In the genomic region with DNA sequence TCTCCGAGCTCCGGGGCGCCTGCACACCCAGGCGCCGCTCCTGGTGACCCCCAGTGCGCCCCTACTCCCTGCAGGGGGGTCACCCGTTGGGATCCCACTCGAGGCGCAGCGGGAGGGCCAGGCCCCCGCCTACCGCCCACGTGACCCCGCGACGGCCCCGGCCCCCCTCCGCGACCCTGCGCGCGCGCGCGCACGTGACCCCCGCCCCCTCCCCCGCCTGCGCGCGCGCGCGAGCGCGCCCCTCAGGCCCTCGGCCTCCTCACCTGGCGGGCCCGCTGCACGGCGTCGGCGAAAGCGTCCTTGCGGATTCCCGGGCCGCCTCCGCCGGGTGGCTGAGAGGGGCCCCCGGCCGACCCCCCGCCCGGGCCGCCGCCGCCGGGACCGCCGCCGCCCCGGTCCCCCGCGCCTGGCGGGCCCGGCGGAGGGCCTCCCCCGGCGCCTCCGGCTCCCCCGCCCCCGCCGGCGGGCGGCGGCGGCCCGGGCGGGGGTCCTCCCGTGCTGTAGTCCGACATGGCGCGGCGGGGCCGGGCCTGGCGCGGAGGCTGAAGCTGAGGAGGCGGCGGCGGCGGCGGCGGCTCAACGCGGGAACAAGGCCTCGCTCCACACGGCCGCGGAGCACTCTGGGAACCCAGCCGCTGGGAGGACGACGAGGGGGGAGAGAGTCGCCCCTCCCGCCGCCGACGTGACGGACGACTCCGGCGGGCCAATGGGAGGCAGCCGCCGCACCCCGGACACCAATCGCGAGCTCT, we compare ENCODE assay signal across 8 cellular contexts. TPM values are rescaled to one million over a fixed set of nuclear protein-coding genes. Genes with fewer than 3 reads are reported as not detected.
DNase-seq lines count a peak whose midpoint lies in the region; ATAC-seq and TF ChIP-seq lines count a peak whose summit lies in the region.

A gene with protein sequence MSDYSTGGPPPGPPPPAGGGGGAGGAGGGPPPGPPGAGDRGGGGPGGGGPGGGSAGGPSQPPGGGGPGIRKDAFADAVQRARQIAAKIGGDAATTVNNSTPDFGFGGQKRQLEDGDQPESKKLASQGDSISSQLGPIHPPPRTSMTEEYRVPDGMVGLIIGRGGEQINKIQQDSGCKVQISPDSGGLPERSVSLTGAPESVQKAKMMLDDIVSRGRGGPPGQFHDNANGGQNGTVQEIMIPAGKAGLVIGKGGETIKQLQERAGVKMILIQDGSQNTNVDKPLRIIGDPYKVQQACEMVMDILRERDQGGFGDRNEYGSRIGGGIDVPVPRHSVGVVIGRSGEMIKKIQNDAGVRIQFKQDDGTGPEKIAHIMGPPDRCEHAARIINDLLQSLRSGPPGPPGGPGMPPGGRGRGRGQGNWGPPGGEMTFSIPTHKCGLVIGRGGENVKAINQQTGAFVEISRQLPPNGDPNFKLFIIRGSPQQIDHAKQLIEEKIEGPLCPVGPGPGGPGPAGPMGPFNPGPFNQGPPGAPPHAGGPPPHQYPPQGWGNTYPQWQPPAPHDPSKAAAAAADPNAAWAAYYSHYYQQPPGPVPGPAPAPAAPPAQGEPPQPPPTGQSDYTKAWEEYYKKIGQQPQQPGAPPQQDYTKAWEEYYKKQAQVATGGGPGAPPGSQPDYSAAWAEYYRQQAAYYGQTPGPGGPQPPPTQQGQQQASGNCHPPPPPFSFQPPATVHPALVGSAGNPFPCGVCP (minus strand): TSS at position 622 of the 749 bp plus-strand sequence. CDS start 110 bp downstream, at position 512.

- H3K27me3 ChIP-seq in Panc1 (ENCODE audit: control insufficient read depth, insufficient read depth, low read length): no peaks in the 10 kb centered on the region
- no peaks in the 10 kb centered on the region for H3K27me3 ChIP-seq in body of pancreas

- TF ChIP-seq POLR2A in body of pancreas (IDR thresholded peaks at IDR 0.05): peak; percentile 41 to 74 (median 63)

- H3K4me1 ChIP-seq in Panc1 (ENCODE audit: control insufficient read depth, insufficient read depth, low read length) (peaks cover 9% of the 10 kb centered on the region), body of pancreas (peaks cover 19% of the 10 kb centered on the region)

- H3K36me3 ChIP-seq in Panc1 (ENCODE audit: control insufficient read depth, insufficient read depth, low read length): peaks cover 9% of the 10 kb centered on the region
- no peaks in the 10 kb centered on the region for H3K36me3 ChIP-seq in body of pancreas (replicated peaks in 1 of 2; ENCODE audit: insufficient read depth in 1 of 2, low read depth in 2 of 2)

- peak within 1 kb of the TSS; percentile 93 to 95 for H3K4me3 ChIP-seq in Panc1 (ENCODE audit: low read depth in 2 of 2, low read length in 2 of 2)
- peak within 1 kb of the TSS; percentile 42 to 72 for H3K4me3 ChIP-seq in body of pancreas

- no TSS peak for BruUV-seq in Panc1 (replicated peaks; lab: Mats Ljungman, UMichigan)

- no peak for ATAC-seq in Panc1
- ATAC-seq in body of pancreas: no peak

- 0% methylated on average over 16 of the region's 115 CpGs; no CpG with 5 or more reads in 1 of the 2 donors for WGBS in body of pancreas, 2 donors

- peak within 1 kb of the TSS; percentile 85 for H3K27ac ChIP-seq in Panc1 (ENCODE audit: low read length)
- H3K27ac ChIP-seq in body of pancreas: peak within 1 kb of the TSS; percentile 63 to 82 (median 78)

- TF ChIP-seq CTCF in Panc1 (IDR thresholded peaks at IDR 0.05): no peak
- no peak for TF ChIP-seq CTCF in body of pancreas (IDR thresholded peaks at IDR 0.05)

- POLR2A ChIA-PET in Panc1 (lab: Charles Lee): interaction anchor here (0.6 kb wide), 1 partner anchor 246 kb away, joined by 4 read pairs; no protein-coding TSS in a partner anchor

- intact Hi-C loops in Panc1 (cut with micrococcal nuclease; ENCODE audit: unreplicated experiment) (no loop called here), body of pancreas (cut with DNase I) (no loop called here)

- H3K9me3 ChIP-seq in Panc1 (ENCODE audit: control insufficient read depth, insufficient read depth, low read depth, low read length) (no peaks in the 10 kb centered on the region), body of pancreas (no peaks in the 10 kb centered on the region)

- in situ Hi-C loops in Panc1 (cut with HindIII; ENCODE audit: low pct_unique_long_range_greater_than_20kb, low sequenced_read_pairs): no loop called here

- CTCF ChIA-PET in Panc1 (lab: Charles Lee): interaction anchor here (0.7 kb wide), 1 partner anchor 52 kb away, joined by 3 read pairs; no protein-coding TSS in a partner anchor

- DNase-seq in DMS 273 (lab: John Stamatoyannopoulos, UW; ENCODE audit: unreplicated experiment): peak; percentile 68
- DNase-seq in DMS 273 treated with DMSO at 0.1 percent for 48 hours (lab: John Stamatoyannopoulos, UW): no peak
- DNase-seq in Panc1 (ENCODE audit: low read depth, low spot score): no peak
- no peak for DNase-seq in body of pancreas
- DNase-seq in iPS-NIHi11 (ENCODE audit: low spot score): peak; percentile 79
- DNase-seq in stimulated activated CD4-positive, alpha-beta T cell treated with anti-CD3 and anti-CD28 coated beads, Interleukin-15, amount 100 ng/mL, for 24 hours: peak; percentile 52
- no peak for DNase-seq in NCI-H1930 (lab: John Stamatoyannopoulos, UW)
- DNase-seq in SKM-1 (lab: John Stamatoyannopoulos, UW; ENCODE audit: unreplicated experiment): no peak

RNA-seq across cellular contexts. Expression of the gene that starts here (rescaled TPM):
- total RNA-seq in Panc1 (2021; ENCODE audit: unreplicated experiment) (333 TPM), body of pancreas (10 to 100 TPM; 54.0 to 83.4 TPM)
- 288 TPM for polyA plus RNA-seq in Panc1 (2012; ENCODE audit: insufficient read length)

Comparison
In these comparisons a context has a peak if more than half of its experiments do, and no peak if none do; other contexts are left out.
1. DNase-seq: peak in DMS 273 (single experiment), iPS-NIHi11 (single experiment) and stimulated activated CD4-positive, alpha-beta T cell treated with anti-CD3 and anti-CD28 coated beads, Interleukin-15, amount 100 ng/mL, for 24 hours (single experiment); none in DMS 273 treated with DMSO at 0.1 percent for 48 hours (single experiment), Panc1 (single experiment), body of pancreas (0 of 4), NCI-H1930 (0 of 2) and SKM-1 (single experiment).